17 cellular contexts compared by ENCODE assay signal in genomic region chr22:31332886-31333285, GRCh38. TPM values are rescaled to one million over a fixed set of nuclear protein-coding genes. Genes with fewer than 3 reads are reported as not detected.
A peak's percentile ranks its signal among the peaks of the same experiment; 100 is the strongest.
DNase-seq lines count a peak whose midpoint lies in the region; ATAC-seq, FAIRE-seq and TF ChIP-seq lines count a peak whose summit lies in the region.
"Had no signal": no experiment of that assay in that cellular context is flagged by ENCODE, and none has a peak within 500 bp of the region (broad histone marks: within the 10 kb centered on the region; RNA-seq: fewer than 3 reads in every experiment).

No MANE protein-coding gene starts in this region.

- 8% methylated on average over 1 of the region's 1 CpG for WGBS in mammary epithelial cell (ENCODE audit: low coverage, missing lambda C conversion rate)
- 70 to 74% methylated on average over 1 of the region's 1 CpG for WGBS in pancreas, 2 donors

- H3K36me3 Mint-ChIP-seq in T-cell = peaks cover 57% of the 10 kb centered on the region

- H3K27ac ChIP-seq in mammary epithelial cell (ENCODE audit: insufficient read depth, low read depth, low read length) (no peak overlapping the region), breast epithelium (no peak overlapping the region), pancreas (no peak overlapping the region)
- H3K27ac ChIP-seq: cardiac muscle cell had no signal

- H3K4me1 ChIP-seq in mammary epithelial cell (ENCODE audit: insufficient read depth, low read length) (peaks cover 37% of the 10 kb centered on the region), breast epithelium (no peaks in the 10 kb centered on the region), pancreas (no peaks in the 10 kb centered on the region)

- no peak for TF ChIP-seq CTCF in mammary epithelial cell (conservative IDR thresholded peaks at IDR 0.05 in 1 of 2, IDR thresholded peaks at IDR 0.05 in 1 of 2; ENCODE audit: extremely low read depth in 1 of 2, insufficient read depth in 1 of 2, low read depth in 1 of 2, low read length in 2 of 2)
- no peak for TF ChIP-seq CTCF in breast epithelium (IDR thresholded peaks at IDR 0.05)
- TF ChIP-seq CTCF in foreskin fibroblast (IDR thresholded peaks at IDR 0.05; ENCODE audit: low read depth, low read length) = no peak
- TF ChIP-seq CTCF in pancreas (IDR thresholded peaks at IDR 0.05) = no peak

- H2AFZ ChIP-seq in mammary epithelial cell (ENCODE audit: low read depth, low read length) = no peak overlapping the region

- CTCF ChIA-PET in mammary epithelial cell (lab: Charles Lee; ENCODE audit: low non-redundant PET) = no interaction called here
- CTCF ChIA-PET in T-cell (lab: Charles Lee) = interaction anchor here in 1 of 2 donors (0.7 kb wide), 1 partner anchor 11 kb away, joined by 3 read pairs; no protein-coding TSS in a partner anchor

- intact Hi-C loops in mammary epithelial cell (cut with micrococcal nuclease) (loop anchor here (2.0 kb wide), 1 partner anchor 42 kb away; no protein-coding TSS in a partner anchor), breast epithelium (cut with DNase I; ENCODE audit: low total_unique reads) (no loop called here), pancreas (cut with DNase I) (no loop called here)

- peaks cover 36 to 49% (median 41%) of the 10 kb centered on the region in 3 donors for H3K4me1 Mint-ChIP-seq in T-cell

- in situ Hi-C loops in mammary epithelial cell (cut with MboI; ENCODE audit: low sequenced_read_pairs in 2 of 2) = no loop called here

- no peaks in the 10 kb centered on the region for H3K9me3 Mint-ChIP-seq in T-cell
- H3K9me3 Mint-ChIP-seq: activated CD4-positive, alpha-beta T cell treated with anti-CD3 and anti-CD28 coated beads, Interleukin-2, amount 10 ng/mL, durations not matched to agents 7 days and 5 days had no signal

- TF ChIP-seq POLR2A in breast epithelium (IDR thresholded peaks at IDR 0.05) = no peak

- POLR2A ChIA-PET in T-cell (lab: Charles Lee) = interaction anchor here in 1 of 2 donors (0.6 kb wide), 1 partner anchor 23 kb away, joined by 6 read pairs; no protein-coding TSS in a partner anchor

- no peak overlapping the region for H3K4me2 ChIP-seq in mammary epithelial cell (ENCODE audit: insufficient read depth, low read depth, low read length)

- H4K20me1 ChIP-seq in mammary epithelial cell (ENCODE audit: insufficient read depth, low read length) = no peaks in the 10 kb centered on the region

- no peak overlapping the region for H3K9ac ChIP-seq in mammary epithelial cell (ENCODE audit: insufficient read depth, low read length)

- peak overlapping the region; percentile 4 to 68 for H3K27ac Mint-ChIP-seq in T-cell
- H3K27ac Mint-ChIP-seq: activated CD4-positive, alpha-beta T cell treated with anti-CD3 and anti-CD28 coated beads, Interleukin-2, amount 10 ng/mL, durations not matched to agents 7 days and 5 days had no signal

- H3K27me3 ChIP-seq in mammary epithelial cell (ENCODE audit: insufficient read depth, low read length) (no peaks in the 10 kb centered on the region), breast epithelium (no peaks in the 10 kb centered on the region), pancreas (no peaks in the 10 kb centered on the region)
- H3K27me3 ChIP-seq: cardiac muscle cell had no signal

- H3K9me3 ChIP-seq in mammary epithelial cell (replicated peaks; ENCODE audit: insufficient read depth, low read length) (no peaks in the 10 kb centered on the region), breast epithelium (no peaks in the 10 kb centered on the region), pancreas (no peaks in the 10 kb centered on the region)

- DNase-seq in mammary epithelial cell (peak; percentile 44), breast epithelium (ENCODE audit: low spot score in 2 of 2) (no peak), T-cell (no peak), foreskin fibroblast (peak; percentile 47 to 62), pancreas (no peak), Kasumi-1 (lab: John Stamatoyannopoulos, UW) (no peak)
- DNase-seq: activated CD4-positive, alpha-beta T cell treated with anti-CD3 and anti-CD28 coated beads, Interleukin-2, amount 10 ng/mL, durations not matched to agents 7 days and 5 days; COR-L47; DND-41; Karpas-422; left ventricle myocardium superior; NCI-H1092 treated with DMSO at 0.1 percent for 48 hours; NCI-H2107; NCI-H524 had no signal

- H3K36me3 ChIP-seq in mammary epithelial cell (ENCODE audit: insufficient read depth, low read length) (no peaks in the 10 kb centered on the region), breast epithelium (no peaks in the 10 kb centered on the region), pancreas (peaks cover 2 to 25% (median 8%) of the 10 kb centered on the region in 3 donors)

- H3K4me3 Mint-ChIP-seq in T-cell = no peak overlapping the region
- H3K4me3 Mint-ChIP-seq: activated CD4-positive, alpha-beta T cell treated with anti-CD3 and anti-CD28 coated beads, Interleukin-2, amount 10 ng/mL, durations not matched to agents 7 days and 5 days had no signal

- ATAC-seq in T-cell (replicated peaks in 1 of 4) (no peak), HG03565 (IDR thresholded peaks at IDR 0.05; ENCODE audit: unreplicated experiment) (no peak), pancreas (no peak), HG03439 (IDR thresholded peaks at IDR 0.05; ENCODE audit: unreplicated experiment) (no peak)
- ATAC-seq: left ventricle myocardium superior had no signal

- H3K79me2 ChIP-seq in mammary epithelial cell (ENCODE audit: insufficient read depth, low read length) = no peaks in the 10 kb centered on the region

- H3K27me3 Mint-ChIP-seq in T-cell = no peaks in the 10 kb centered on the region
- H3K27me3 Mint-ChIP-seq: activated CD4-positive, alpha-beta T cell treated with anti-CD3 and anti-CD28 coated beads, Interleukin-2, amount 10 ng/mL, durations not matched to agents 7 days and 5 days had no signal

- H3K4me3 ChIP-seq in mammary epithelial cell (replicated peaks in 1 of 3; ENCODE audit: insufficient read depth in 1 of 3, low read depth in 2 of 3, low read length in 3 of 3) = no peak overlapping the region
- H3K4me3 ChIP-seq in breast epithelium = no peak overlapping the region
- H3K4me3 ChIP-seq in foreskin fibroblast (ENCODE audit: low read depth in 1 of 2, low read length in 2 of 2) = no peak overlapping the region
- no peak overlapping the region for H3K4me3 ChIP-seq in pancreas
- H3K4me3 ChIP-seq: cardiac muscle cell had no signal

- no peak for FAIRE-seq in pancreas (lab: Jason Lieb, UNC)

- no TSS peak for BruUV-seq in mammary epithelial cell (replicated peaks; lab: Mats Ljungman, UMichigan)

- dilution Hi-C loops in mammary epithelial cell (cut with HindIII; ENCODE audit: low sequenced_read_pairs) = loop anchor here (5.0 kb wide), 1 partner anchor 41 kb away; the partner anchor contains the start of gene PIK3IP1

RNA-seq across cellular contexts. Expression of gene PATZ1, which starts 13.3 kb away (rescaled TPM):
- total RNA-seq in mammary epithelial cell = 1 to 10 TPM; 7.2 to 8.3 TPM
- polyA plus RNA-seq in mammary epithelial cell = 4.7 TPM
- 13.1 TPM for polyA minus RNA-seq in mammary epithelial cell
- total RNA-seq in breast epithelium = 10 to 100 TPM; 15.4 to 49.6 (median 40.6) TPM
- total RNA-seq in T-cell = 10 to 100 TPM; 53.1 to 56.7 (median 54.6) TPM
- total RNA-seq in pancreas = 10 to 100 TPM; 12.0 to 28.6 (median 16.7) TPM
- 10 to 100 TPM; 21.6 to 30.2 TPM for polyA plus RNA-seq in pancreas

RNA-seq across cellular contexts. Expression of gene PIK3IP1, which starts 40.6 kb away (rescaled TPM):
- total RNA-seq in mammary epithelial cell = 10 to 100 TPM in 1 of 2 donors, 1 to 10 TPM in 1; 2.9 to 14.2 TPM
- polyA plus RNA-seq in mammary epithelial cell = 2.8 TPM
- polyA minus RNA-seq in mammary epithelial cell = 0.31 TPM
- 100 to 1,000 TPM in 1 of 3 donors, 10 to 100 TPM in 2; 43.3 to 109 (median 72.5) TPM for total RNA-seq in breast epithelium
- 100 to 1,000 TPM; 460 to 628 (median 478) TPM for total RNA-seq in T-cell
- total RNA-seq in pancreas = 10 to 100 TPM in 1 of 6 donors, 1 to 10 TPM in 5; 2.4 to 24.5 (median 6.0) TPM
- 1 to 10 TPM; 3.6 to 5.9 TPM for polyA plus RNA-seq in pancreas

Comparison
In these comparisons a context has a peak if more than half of its experiments do, and no peak if none do; other contexts are left out.
1. DNase-seq: peak in mammary epithelial cell (single experiment) and foreskin fibroblast (2 of 2); none in breast epithelium (0 of 2), T-cell (0 of 34), pancreas (0 of 6) and Kasumi-1 (0 of 2).
2. RNA of gene PIK3IP1, which starts 40.6 kb away (total RNA-seq): 460 to 628 TPM in T-cell; 43.3 to 109 TPM in breast epithelium, 2.9 to 14.2 TPM in mammary epithelial cell and 2.4 to 24.5 TPM in pancreas; every median in the first group is over 4 times any median in the second.